ENCODE assay signal across 25 cellular contexts in genomic region chr4:86506591-86506990, GRCh38.
DNase-seq lines count a peak whose midpoint lies in the region; ATAC-seq and TF ChIP-seq lines count a peak whose summit lies in the region.
"Had no signal": no experiment of that assay in that cellular context is flagged by ENCODE, and none has a peak within 500 bp of the region (broad histone marks: within the 10 kb centered on the region; RNA-seq: fewer than 3 reads in every experiment).

No MANE protein-coding gene starts in this region.

- no peaks in the 10 kb centered on the region for H3K9me3 Mint-ChIP-seq in GM23338
- peaks cover 3% of the 10 kb centered on the region for H3K9me3 Mint-ChIP-seq in nephron progenitor cell
- H3K9me3 Mint-ChIP-seq: neural crest cell; stimulated activated effector memory CD8-positive, alpha-beta T cell treated with anti-CD3 and anti-CD28 coated beads, Interleukin-12 subunit alpha, Interleukin-12 subunit beta, amount 100 ng/mL, for 72 hours had no signal

- H3K4me1 ChIP-seq in GM23338 (ENCODE audit: insufficient read depth): peaks cover 17% of the 10 kb centered on the region; the same call in 1 of the 2 replicates
- H3K4me1 ChIP-seq in iPS-20b (ENCODE audit: insufficient read depth, low read length): peaks cover 17% of the 10 kb centered on the region; the same call in 1 of the 2 replicates
- peaks cover 0 to 14% (median 6%) of the 10 kb centered on the region in 4 donors for H3K4me1 ChIP-seq in tibial nerve
- H3K4me1 ChIP-seq: prostate gland had no signal

- ATAC-seq in GM23338 (peak; percentile 82), HG03175 (IDR thresholded peaks at IDR 0.05; ENCODE audit: unreplicated experiment) (no peak)
- ATAC-seq: gastroesophageal sphincter; left lobe of liver; stimulated activated effector memory CD8-positive, alpha-beta T cell treated with anti-CD3 and anti-CD28 coated beads, Interleukin-12 subunit alpha, Interleukin-12 subunit beta, amount 100 ng/mL, for 72 hours had no signal

- TF ChIP-seq POLR2A in tibial nerve (IDR thresholded peaks at IDR 0.05): no peak

- H3K9ac ChIP-seq in iPS-20b (ENCODE audit: low read depth, low read length): no peak overlapping the region

- no peaks in the 10 kb centered on the region for H4K20me1 ChIP-seq in GM23338 (replicated peaks; ENCODE audit: insufficient read depth)

- 18 to 20% methylated on average over 1 of the region's 1 CpG for WGBS in tibial nerve, 2 donors

- H3K4me3 Mint-ChIP-seq in GM23338 (no peak overlapping the region; the same call in 2 of the 3 replicates), nephron progenitor cell (peak overlapping the region; percentile 6)
- H3K4me3 Mint-ChIP-seq: brain; CD4-positive, CD25-positive, alpha-beta regulatory T cell; neural crest cell; stimulated activated effector memory CD8-positive, alpha-beta T cell treated with anti-CD3 and anti-CD28 coated beads, Interleukin-12 subunit alpha, Interleukin-12 subunit beta, amount 100 ng/mL, for 72 hours had no signal

- H3K36me3 Mint-ChIP-seq in GM23338 (ENCODE audit: low read depth) (no peaks in the 10 kb centered on the region), nephron progenitor cell (ENCODE audit: low read depth) (peaks cover 5% of the 10 kb centered on the region)
- H3K36me3 Mint-ChIP-seq: brain; CD4-positive, CD25-positive, alpha-beta regulatory T cell; stimulated activated effector memory CD8-positive, alpha-beta T cell treated with anti-CD3 and anti-CD28 coated beads, Interleukin-12 subunit alpha, Interleukin-12 subunit beta, amount 100 ng/mL, for 72 hours had no signal

- 0 out of 2 replicates have a peak overlapping the region, but pooled peaks have one; percentile 29 for H3K4me2 ChIP-seq in GM23338

- H3K9me2 ChIP-seq in GM23338 (ENCODE audit: insufficient read depth): no peaks in the 10 kb centered on the region

- TF ChIP-seq EP300 in tibial nerve (IDR thresholded peaks at IDR 0.05): no peak

- no peaks in the 10 kb centered on the region for H3F3A ChIP-seq in GM23338 (replicated peaks; ENCODE audit: low read depth)

- H3K27me3 Mint-ChIP-seq in GM23338 (ENCODE audit: insufficient read depth, low read depth, poor library complexity) (peaks cover 2% of the 10 kb centered on the region), nephron progenitor cell (ENCODE audit: low read depth, poor library complexity) (no peaks in the 10 kb centered on the region)

- H3K27me3 ChIP-seq in GM23338 (ENCODE audit: insufficient read depth): no peaks in the 10 kb centered on the region
- H3K27me3 ChIP-seq in iPS-20b (ENCODE audit: insufficient read depth, low read length): no peaks in the 10 kb centered on the region
- no peaks in the 10 kb centered on the region for H3K27me3 ChIP-seq in tibial nerve
- H3K27me3 ChIP-seq: esophagus muscularis mucosa, gastroesophageal sphincter had no signal

- peak overlapping the region; percentile 14; the same call in 1 of the 2 replicates for H2AFZ ChIP-seq in GM23338

- DNase-seq in GM23338 (ENCODE audit: low spot score) (peak; percentile 20), NCI-H2227 treated with DMSO at 0.1 percent for 48 hours (lab: John Stamatoyannopoulos, UW) (peak; percentile 65), nephron progenitor cell (peak; percentile 6), SW 1271 (lab: John Stamatoyannopoulos, UW) (no peak), tibial nerve (ENCODE audit: low spot score in 2 of 2) (no peak), midbrain (lab: John Stamatoyannopoulos, UW) (no peak)
- DNase-seq: activated CD4-positive, alpha-beta T cell treated with anti-CD3 and anti-CD28 coated beads for 1 hour; activated gamma-delta T cell treated with Interleukin-2 at 50 U/mL for 16 hours; activated T-cell treated with anti-CD3 and anti-CD28 coated beads, Interleukin-2, amount 50 U/mL, for 1 hour; CD4-positive, CD25-positive, alpha-beta regulatory T cell; effector memory CD4-positive, alpha-beta T cell; GDM1; NCI-H1417; NCI-H2081 treated with DMSO at 0.1 percent for 48 hours; NCI-H446 treated with DMSO at 0.1 percent for 48 hours; stimulated activated CD4-positive, alpha-beta T cell treated with anti-CD3 and anti-CD28 coated beads, Interleukin-2, amount 100 ng/mL, for 24 hours had no signal

- TF ChIP-seq CTCF in GM23338 (conservative IDR thresholded peaks at IDR 0.05; ENCODE audit: low read depth in 2 of 2) (no peak), nephron progenitor cell (IDR thresholded peaks at IDR 0.05) (no peak), tibial nerve (IDR thresholded peaks at IDR 0.05) (no peak)

- H3K27ac ChIP-seq in GM23338 (ENCODE audit: low read depth) (0 out of 2 replicates have a peak overlapping the region, but pooled peaks have one; percentile 6), iPS-20b (ENCODE audit: low read length) (peak overlapping the region; percentile 58), tibial nerve (no peak overlapping the region)
- H3K27ac ChIP-seq: esophagus muscularis mucosa, gastroesophageal sphincter, prostate gland had no signal

- no peaks in the 10 kb centered on the region for H3K9me3 ChIP-seq in iPS-20b (ENCODE audit: insufficient read depth, low read depth, low read length)
- H3K9me3 ChIP-seq in tibial nerve: no peaks in the 10 kb centered on the region
- H3K9me3 ChIP-seq: esophagus muscularis mucosa, gastroesophageal sphincter, prostate gland had no signal

- peaks cover 24% of the 10 kb centered on the region for H3K4me1 Mint-ChIP-seq in GM23338
- peaks cover 41% of the 10 kb centered on the region for H3K4me1 Mint-ChIP-seq in nephron progenitor cell
- H3K4me1 Mint-ChIP-seq: CD4-positive, CD25-positive, alpha-beta regulatory T cell; stimulated activated effector memory CD8-positive, alpha-beta T cell treated with anti-CD3 and anti-CD28 coated beads, Interleukin-12 subunit alpha, Interleukin-12 subunit beta, amount 100 ng/mL, for 72 hours had no signal

- H3K36me3 ChIP-seq in GM23338 (ENCODE audit: insufficient read depth) (no peaks in the 10 kb centered on the region), iPS-20b (ENCODE audit: insufficient read depth, low read depth, low read length) (no peaks in the 10 kb centered on the region), tibial nerve (no peaks in the 10 kb centered on the region)
- H3K36me3 ChIP-seq: esophagus muscularis mucosa, gastroesophageal sphincter, prostate gland had no signal

- H3K4me3 ChIP-seq in GM23338 (no peak overlapping the region), iPS-20b (ENCODE audit: low read length) (no peak overlapping the region), tibial nerve (no peak overlapping the region)
- H3K4me3 ChIP-seq: esophagus muscularis mucosa, gastroesophageal sphincter, prostate gland had no signal

- H3K27ac Mint-ChIP-seq in GM23338: peak overlapping the region; percentile 46
- H3K27ac Mint-ChIP-seq in nephron progenitor cell: peak overlapping the region; percentile 93
- H3K27ac Mint-ChIP-seq: brain; CD4-positive, CD25-positive, alpha-beta regulatory T cell; stimulated activated effector memory CD8-positive, alpha-beta T cell treated with anti-CD3 and anti-CD28 coated beads, Interleukin-12 subunit alpha, Interleukin-12 subunit beta, amount 100 ng/mL, for 72 hours had no signal

- no peaks in the 10 kb centered on the region for H3K79me2 ChIP-seq in GM23338 (replicated peaks; ENCODE audit: insufficient read depth)

TF ChIP-seq in GM23338, 12 proteins besides CTCF, POLR2A, EP300 and RAD21 (continues in another document):
- TF ChIP-seq ETS1 (IDR thresholded peaks at IDR 0.05): no peak

Comparison
In these comparisons a context has a peak if more than half of its experiments do, and no peak if none do; other contexts are left out.
1. DNase-seq: peak in GM23338 (single experiment), NCI-H2227 treated with DMSO at 0.1 percent for 48 hours (single experiment) and nephron progenitor cell (single experiment); none in SW 1271 (0 of 2), tibial nerve (0 of 2) and midbrain (single experiment).
2. H3K27ac ChIP-seq: peak in GM23338 (single experiment) and iPS-20b (single experiment); none in tibial nerve (0 of 4).